Comparison of ENCODE assay signal across 10 cellular contexts in the genomic region with DNA sequence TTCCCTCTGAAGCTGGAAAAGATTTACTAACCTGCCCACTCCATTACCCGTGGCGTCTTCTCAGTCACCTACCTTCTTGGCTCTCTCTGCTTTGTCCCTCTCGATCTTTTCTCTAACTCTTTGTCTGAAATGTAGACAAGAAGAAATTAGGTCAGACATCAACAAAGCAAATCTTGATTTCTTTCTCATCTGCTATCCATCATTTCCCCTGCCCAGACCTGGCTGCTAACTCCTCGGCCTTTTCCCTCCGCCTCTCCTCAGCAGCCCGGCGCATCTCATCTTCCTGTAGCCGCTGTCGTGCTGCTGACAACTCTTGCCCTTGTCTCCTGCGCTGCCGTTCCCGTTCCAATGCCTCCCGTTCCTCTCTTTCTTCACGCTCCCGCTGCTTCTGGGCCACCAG. TPM values are rescaled to one million over a fixed set of nuclear protein-coding genes. Genes with fewer than 3 reads are reported as not detected.
DNase-seq lines count a peak whose midpoint lies in the region; ATAC-seq and TF ChIP-seq lines count a peak whose summit lies in the region.
"Had no signal": no experiment of that assay in that cellular context is flagged by ENCODE, and none has a peak within 500 bp of the region (broad histone marks: within the 10 kb centered on the region; RNA-seq: fewer than 3 reads in every experiment).

No MANE protein-coding gene starts in this region.

- H3K36me3 ChIP-seq in KMS-11 (ENCODE audit: insufficient read depth) = no peaks in the 10 kb centered on the region

- H3K27me3 Mint-ChIP-seq in CD14-positive monocyte (ENCODE audit: low read depth in 3 of 3) = peaks cover 0 to 2% (median 1%) of the 10 kb centered on the region in 3 donors
- no peaks in the 10 kb centered on the region for H3K27me3 Mint-ChIP-seq in central memory CD8-positive, alpha-beta T cell
- no peaks in the 10 kb centered on the region for H3K27me3 Mint-ChIP-seq in naive thymus-derived CD8-positive, alpha-beta T cell

- H3K9ac ChIP-seq in KMS-11 = peak overlapping the region; percentile 64; the same call in 1 of the 2 replicates

- peak overlapping the region; percentile 94 for H3K4me2 ChIP-seq in KMS-11

- peak overlapping the region; percentile 87 to 93 for H3K4me3 Mint-ChIP-seq in CD14-positive monocyte
- peak overlapping the region; percentile 92 for H3K4me3 Mint-ChIP-seq in central memory CD8-positive, alpha-beta T cell
- H3K4me3 Mint-ChIP-seq in naive thymus-derived CD8-positive, alpha-beta T cell = peak overlapping the region; percentile 86 to 94 (median 90)

- no peak for DNase-seq in CD14-positive monocyte (ENCODE audit: low spot score)
- no peak for DNase-seq in central memory CD8-positive, alpha-beta T cell (ENCODE audit: low spot score in 2 of 2)
- DNase-seq in naive thymus-derived CD8-positive, alpha-beta T cell = no peak
- no peak for DNase-seq in NCI-H345 treated with DMSO at 0.1 percent for 48 hours (lab: John Stamatoyannopoulos, UW; ENCODE audit: unreplicated experiment)
- no peak for DNase-seq in NCI-H2081 treated with DMSO at 0.1 percent for 48 hours (lab: John Stamatoyannopoulos, UW)
- no peak for DNase-seq in putamen (ENCODE audit: low spot score)
- DNase-seq: central memory CD4-positive, alpha-beta T cell; NK-92 treated with Interleukin-12 subunit alpha and Interleukin-12 subunit beta, amount 100 ng/mL, for 24 hours had no signal

- TF ChIP-seq CTCF in CD14-positive monocyte (IDR thresholded peaks at IDR 0.05) = no peak
- TF ChIP-seq CTCF in KMS-11 (conservative IDR thresholded peaks at IDR 0.05; ENCODE audit: low read depth, low read length) = no peak

- no peak overlapping the region for H2AFZ ChIP-seq in KMS-11 (ENCODE audit: low read depth)

- intact Hi-C loops in CD14-positive monocyte (cut with micrococcal nuclease) = loop anchor here in 1 of 2 donors (2.0 kb wide), 2 partner anchors 13 to 25 kb away; a partner anchor contains a TSS

- peaks cover 26% of the 10 kb centered on the region for H3K4me1 ChIP-seq in KMS-11 (ENCODE audit: low read depth, poor library complexity, severe bottlenecking)

- H3K27me3 ChIP-seq in KMS-11 (ENCODE audit: insufficient read depth, low read depth) = no peaks in the 10 kb centered on the region

- ATAC-seq in central memory CD8-positive, alpha-beta T cell (replicated peaks; ENCODE audit: extremely low read depth, poor library complexity, severe bottlenecking) = no peak
- no peak for ATAC-seq in naive thymus-derived CD8-positive, alpha-beta T cell
- ATAC-seq in GM19452 (IDR thresholded peaks at IDR 0.05; ENCODE audit: unreplicated experiment) = no peak

- peaks cover 44% of the 10 kb centered on the region for H3K4me1 Mint-ChIP-seq in CD14-positive monocyte
- peaks cover 34% of the 10 kb centered on the region for H3K4me1 Mint-ChIP-seq in central memory CD8-positive, alpha-beta T cell
- H3K4me1 Mint-ChIP-seq in naive thymus-derived CD8-positive, alpha-beta T cell = peaks cover 19 to 54% (median 45%) of the 10 kb centered on the region in 4 donors

- POLR2A ChIA-PET in naive thymus-derived CD8-positive, alpha-beta T cell (lab: Charles Lee) = interaction anchor here (0.8 to 5.8 kb wide), 6 partner anchors 11 to 164 kb away, joined by 3 to 59 read pairs (median 4); a partner anchor contains a TSS

- H4K20me1 ChIP-seq in KMS-11 (ENCODE audit: insufficient read depth) = no peaks in the 10 kb centered on the region

- no peaks in the 10 kb centered on the region for H3K9me3 Mint-ChIP-seq in CD14-positive monocyte
- no peaks in the 10 kb centered on the region for H3K9me3 Mint-ChIP-seq in central memory CD8-positive, alpha-beta T cell
- no peaks in the 10 kb centered on the region for H3K9me3 Mint-ChIP-seq in naive thymus-derived CD8-positive, alpha-beta T cell

- no peak overlapping the region for H3K4me3 ChIP-seq in KMS-11 (IDR thresholded peaks at IDR 0.05; ENCODE audit: insufficient read depth, low read depth, low read length)

- H3K36me3 Mint-ChIP-seq in CD14-positive monocyte = peaks cover 31 to 47% of the 10 kb centered on the region in 2 donors
- H3K36me3 Mint-ChIP-seq in central memory CD8-positive, alpha-beta T cell (ENCODE audit: insufficient read depth) = peaks cover 28% of the 10 kb centered on the region
- peaks cover 0 to 39% (median 4%) of the 10 kb centered on the region in 3 donors for H3K36me3 Mint-ChIP-seq in naive thymus-derived CD8-positive, alpha-beta T cell

- H3K27ac Mint-ChIP-seq in CD14-positive monocyte = peak overlapping the region in 6 of 7 donors; percentile 26 to 95 (median 92)
- H3K27ac Mint-ChIP-seq in central memory CD8-positive, alpha-beta T cell (ENCODE audit: low read depth) = peak overlapping the region; percentile 89
- peak overlapping the region; percentile 94 to 98 (median 95) for H3K27ac Mint-ChIP-seq in naive thymus-derived CD8-positive, alpha-beta T cell

- H3K27ac ChIP-seq in KMS-11 = no peak overlapping the region

- H3K79me2 ChIP-seq in KMS-11 (ENCODE audit: insufficient read depth, low read depth) = peaks cover 19% of the 10 kb centered on the region

RNA-seq across cellular contexts. Expression of a gene that starts 1.2 kb away (rescaled TPM):
- 100 to 1,000 TPM in 1 of 2 donors, 10 to 100 TPM in 1; 93.9 to 106 TPM for polyA plus RNA-seq in CD14-positive monocyte
- 100 to 1,000 TPM; 214 to 218 TPM for total RNA-seq in naive thymus-derived CD8-positive, alpha-beta T cell
- 100 to 1,000 TPM; 188 to 219 (median 218) TPM for polyA plus RNA-seq in naive thymus-derived CD8-positive, alpha-beta T cell

RNA-seq across cellular contexts. Expression of a gene that starts 5.6 kb away (rescaled TPM):
- polyA plus RNA-seq in CD14-positive monocyte = 1 to 10 TPM; 1.9 to 2.9 TPM
- total RNA-seq in naive thymus-derived CD8-positive, alpha-beta T cell = 10 to 100 TPM; 29.5 to 30.9 TPM
- 1 to 10 TPM; 2.4 to 8.3 (median 4.4) TPM for polyA plus RNA-seq in naive thymus-derived CD8-positive, alpha-beta T cell

RNA-seq across cellular contexts. Expression of a gene that starts 6.2 kb away (rescaled TPM):
- polyA plus RNA-seq in CD14-positive monocyte = 1 to 10 TPM; 7.2 to 7.9 TPM
- total RNA-seq in naive thymus-derived CD8-positive, alpha-beta T cell = 1 to 10 TPM; 5.4 to 6.6 TPM
- polyA plus RNA-seq in naive thymus-derived CD8-positive, alpha-beta T cell = 1 to 10 TPM; 9.1 to 9.7 (median 9.6) TPM

RNA-seq across cellular contexts. Expression of a gene that starts 11.6 kb away (rescaled TPM):
- not detected for polyA plus RNA-seq in CD14-positive monocyte
- total RNA-seq in naive thymus-derived CD8-positive, alpha-beta T cell = under 1 TPM in 1 of 2 experiments, not detected in 1; 0.36 TPM
- polyA plus RNA-seq in naive thymus-derived CD8-positive, alpha-beta T cell = not detected

RNA-seq across cellular contexts. Expression of a gene that starts 12.6 kb away (rescaled TPM):
- 1 to 10 TPM in 1 of 2 donors, under 1 TPM in 1; 0.73 to 1.4 TPM for polyA plus RNA-seq in CD14-positive monocyte
- 10 to 100 TPM; 43.6 to 45.0 TPM for total RNA-seq in naive thymus-derived CD8-positive, alpha-beta T cell
- polyA plus RNA-seq in naive thymus-derived CD8-positive, alpha-beta T cell = 1 to 10 TPM; 1.8 to 3.7 (median 3.4) TPM
